Comparison of ENCODE assay signal across 8 cellular contexts in the genomic region with DNA sequence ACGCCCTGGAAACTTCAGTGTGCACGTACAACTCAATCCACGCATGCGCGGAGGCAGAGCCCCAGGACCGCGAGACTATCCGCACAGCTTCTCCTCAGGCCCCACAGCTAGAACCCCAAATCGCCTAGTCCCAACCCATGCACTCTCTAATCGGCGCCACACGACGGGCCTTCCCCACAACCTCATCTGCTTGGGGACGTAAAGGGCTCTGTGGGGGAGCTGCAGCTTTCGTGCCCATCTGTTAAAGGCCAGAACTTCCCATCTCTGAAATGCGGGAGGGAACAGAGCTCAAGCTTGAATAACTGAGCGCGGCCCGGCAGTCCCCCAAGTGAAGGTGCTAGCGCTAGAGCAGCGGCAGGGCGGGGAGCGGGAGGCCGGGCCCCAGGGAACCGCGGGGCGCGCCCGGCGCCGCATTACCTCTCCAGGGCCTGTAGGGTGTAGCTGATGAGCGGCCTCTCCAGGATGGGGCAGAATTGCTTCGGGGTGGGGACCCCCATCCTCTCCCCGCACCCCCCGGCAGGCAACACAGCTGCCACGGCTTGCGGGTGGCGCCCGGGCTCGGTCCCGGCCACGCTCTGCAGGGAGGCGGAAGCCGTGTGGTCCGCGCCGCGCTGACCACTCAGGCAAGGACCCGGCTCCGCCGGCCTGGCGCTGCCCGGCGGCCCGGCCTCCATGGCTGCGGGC. TPM values are rescaled to one million over a fixed set of nuclear protein-coding genes. Genes with fewer than 3 reads are reported as not detected.
DNase-seq lines count a peak whose midpoint lies in the region; ATAC-seq and TF ChIP-seq lines count a peak whose summit lies in the region.

No MANE protein-coding gene starts in this region.

- ATAC-seq in GM21381 (IDR thresholded peaks at IDR 0.05; ENCODE audit: unreplicated experiment): peak; percentile 84

- H3K4me1 Mint-ChIP-seq in Caco-2 (ENCODE audit: low read depth, unreplicated experiment): peaks cover 23% of the 10 kb centered on the region

- peak overlapping the region; percentile 31; the same call in 1 of the 2 replicates for H3K4me2 ChIP-seq in OCI-LY7 (ENCODE audit: low read length)

- H3K27me3 Mint-ChIP-seq in Caco-2 (ENCODE audit: insufficient read depth, unreplicated experiment): no peaks in the 10 kb centered on the region

- peaks cover 16% of the 10 kb centered on the region for H3K4me1 ChIP-seq in Caco-2
- peaks cover 12% of the 10 kb centered on the region for H3K4me1 ChIP-seq in HUES48 (ENCODE audit: control insufficient read depth, insufficient read depth, low read length)
- H3K4me1 ChIP-seq in OCI-LY7 (ENCODE audit: insufficient read depth, low read length, poor library complexity, severe bottlenecking): no peaks in the 10 kb centered on the region
- no peaks in the 10 kb centered on the region for H3K4me1 ChIP-seq in esophagus (ENCODE audit: control insufficient read depth in 2 of 2, insufficient read depth in 2 of 2, low read length in 1 of 2)
- H3K4me1 ChIP-seq in mucosa of rectum (ENCODE audit: control insufficient read depth in 2 of 2, insufficient read depth in 2 of 2, low read length in 2 of 2): peaks cover 14 to 16% of the 10 kb centered on the region in 2 donors

- peak overlapping the region; percentile 86 for H3K4me3 Mint-ChIP-seq in Caco-2 (ENCODE audit: unreplicated experiment)

- intact Hi-C loops in Caco-2 (cut with micrococcal nuclease; ENCODE audit: unreplicated experiment) (loop anchor here (1.0 to 5.0 kb wide), 6 partner anchors 148 to 653 kb away; a partner anchor contains a TSS), OCI-LY7 (cut with micrococcal nuclease; ENCODE audit: unreplicated experiment) (no loop called here)

- H3K9ac ChIP-seq in HUES48 (ENCODE audit: low read depth, low read length) (peak overlapping the region; percentile 64), mucosa of rectum (ENCODE audit: low read depth in 1 of 2, low read length in 2 of 2) (peak overlapping the region; percentile 85 to 86)

- no peaks in the 10 kb centered on the region for H3K9me3 Mint-ChIP-seq in Caco-2 (ENCODE audit: unreplicated experiment)

- DNase-seq in Caco-2 (peak; percentile 90 to 94), OCI-LY7 (ENCODE audit: low spot score) (no peak)
- peak; percentile 83 for DNase-seq in activated T-cell treated with anti-CD3 and anti-CD28 coated beads, Interleukin-2, amount 50 U/mL, for 1 hour
- peak; percentile 53 to 76 for DNase-seq in stimulated activated CD8-positive, alpha-beta memory T cell treated with anti-CD3 and anti-CD28 coated beads, Interleukin-4, amount 100 ng/mL, for 4 hours (ENCODE audit: low read depth in 2 of 2, low spot score in 1 of 2)

- no peaks in the 10 kb centered on the region for H3K79me2 ChIP-seq in OCI-LY7 (ENCODE audit: insufficient read depth, low read depth, low read length)

- H3K4me3 ChIP-seq in Caco-2 (ENCODE audit: low read depth, low read length): peak overlapping the region; percentile 67
- H3K4me3 ChIP-seq in HUES48 (ENCODE audit: low read depth, low read length): peak overlapping the region; percentile 67
- H3K4me3 ChIP-seq in OCI-LY7 (ENCODE audit: low read depth, low read length, poor library complexity, severe bottlenecking): no peak overlapping the region
- H3K4me3 ChIP-seq in esophagus (ENCODE audit: low read depth in 1 of 2, low read length in 2 of 2): peak overlapping the region; percentile 62 to 81
- peak overlapping the region; percentile 66 to 83 for H3K4me3 ChIP-seq in mucosa of rectum (ENCODE audit: low read length in 2 of 2)

- WGBS in esophagus, 2 donors: 0 to 1% methylated on average over 47 to 56 of the region's 56 CpGs

- no TSS peak for BruUV-seq in Caco-2 (replicated peaks; lab: Mats Ljungman, UMichigan)
- no TSS peak for BruUV-seq in OCI-LY7 (replicated peaks; lab: Mats Ljungman, UMichigan)

- peak overlapping the region; percentile 73 for H3K27ac ChIP-seq in HUES48 (ENCODE audit: low read depth, low read length)
- H3K27ac ChIP-seq in OCI-LY7 (ENCODE audit: low read depth, low read length, poor library complexity, severe bottlenecking): no peak overlapping the region
- peak overlapping the region; percentile 96 for H3K27ac ChIP-seq in esophagus (ENCODE audit: low read depth in 2 of 2, low read length in 1 of 2)
- peak overlapping the region; percentile 93 to 95 for H3K27ac ChIP-seq in mucosa of rectum (ENCODE audit: low read depth in 2 of 2, low read length in 2 of 2)

- peaks cover 6% of the 10 kb centered on the region for H3K36me3 Mint-ChIP-seq in Caco-2 (ENCODE audit: insufficient read depth, unreplicated experiment)

- POLR2A ChIA-PET in Caco-2 (lab: Charles Lee) (interaction anchor here (0.6 to 1.6 kb wide), 9 partner anchors 8 to 1707 kb away, joined by 3 to 11 read pairs (median 3); a partner anchor contains a TSS), OCI-LY7 (lab: Charles Lee) (no interaction called here)

- H4K20me1 ChIP-seq in OCI-LY7 (ENCODE audit: insufficient read depth, low read length): no peaks in the 10 kb centered on the region

- CTCF ChIA-PET in Caco-2 (lab: Charles Lee): interaction anchor here (1.3 to 2.0 kb wide), 3 partner anchors 122 to 343 kb away, joined by 4 to 15 read pairs (median 6); no protein-coding TSS in a partner anchor
- CTCF ChIA-PET in OCI-LY7 (lab: Charles Lee; ENCODE audit: unreplicated experiment): no interaction called here

- no peaks in the 10 kb centered on the region for H3K9me2 ChIP-seq in OCI-LY7 (ENCODE audit: insufficient read depth, low read length)

- TF ChIP-seq CTCF in Caco-2 (IDR thresholded peaks at IDR 0.05; ENCODE audit: insufficient read depth in 1 of 2, low read depth in 1 of 2, low read length in 1 of 2, severe bottlenecking in 1 of 2, unreplicated experiment in 1 of 2) (peak; percentile 12 to 47), OCI-LY7 (conservative IDR thresholded peaks at IDR 0.05; ENCODE audit: low read length) (no peak)

- H3K36me3 ChIP-seq in Caco-2 (ENCODE audit: control insufficient read depth, insufficient read depth, low read length) (no peaks in the 10 kb centered on the region; the same call in 1 of the 2 replicates), HUES48 (ENCODE audit: control insufficient read depth, insufficient read depth, low read length) (no peaks in the 10 kb centered on the region), OCI-LY7 (ENCODE audit: insufficient read depth, low read length) (no peaks in the 10 kb centered on the region), esophagus (ENCODE audit: control insufficient read depth in 2 of 2, insufficient read depth in 2 of 2, low read length in 1 of 2) (no peaks in the 10 kb centered on the region), mucosa of rectum (ENCODE audit: control insufficient read depth in 2 of 2, insufficient read depth in 2 of 2, low read length in 2 of 2) (no peaks in the 10 kb centered on the region)

- H3K9me3 ChIP-seq in Caco-2 (no peaks in the 10 kb centered on the region), HUES48 (ENCODE audit: control insufficient read depth, insufficient read depth, low read length) (no peaks in the 10 kb centered on the region), OCI-LY7 (ENCODE audit: low read length) (no peaks in the 10 kb centered on the region), esophagus (ENCODE audit: control insufficient read depth in 2 of 2, insufficient read depth in 1 of 2, low read depth in 1 of 2, low read length in 1 of 2) (no peaks in the 10 kb centered on the region), mucosa of rectum (ENCODE audit: control insufficient read depth in 2 of 2, low read length in 2 of 2) (no peaks in the 10 kb centered on the region)

- no peak overlapping the region for H2AFZ ChIP-seq in OCI-LY7 (ENCODE audit: low read length)

- H3K27ac Mint-ChIP-seq in Caco-2 (ENCODE audit: unreplicated experiment): peak overlapping the region; percentile 59

- H3K27me3 ChIP-seq in Caco-2 (replicated peaks; ENCODE audit: control insufficient read depth, insufficient read depth, low read length) (no peaks in the 10 kb centered on the region), HUES48 (ENCODE audit: control insufficient read depth, insufficient read depth, low read length) (peaks cover 21% of the 10 kb centered on the region), esophagus (ENCODE audit: control insufficient read depth in 1 of 2, insufficient read depth in 2 of 2, low read length in 2 of 2) (no peaks in the 10 kb centered on the region), mucosa of rectum (ENCODE audit: control insufficient read depth in 2 of 2, insufficient read depth in 2 of 2, low read length in 2 of 2) (no peaks in the 10 kb centered on the region)

RNA-seq across cellular contexts. Expression of a gene that starts 0.5 kb away (rescaled TPM):
- total RNA-seq in Caco-2 (2022): 7.3 and 7.9 TPM in 2 replicates
- total RNA-seq in OCI-LY7 (2014; rRNA removed; shearing (Covaris generic)): not detected in 2 replicates
- total RNA-seq in OCI-LY7 (2022): not detected in 2 replicates
- under 1 TPM; 0.12 to 0.22 TPM for polyA plus RNA-seq in esophagus

RNA-seq across cellular contexts. Expression of a gene that starts 44.7 kb away (rescaled TPM):
- total RNA-seq in Caco-2 (2022) (8.1 and 8.4 TPM in 2 replicates), OCI-LY7 (2022) (not detected in 2 replicates)
- total RNA-seq in OCI-LY7 (2014; rRNA removed; shearing (Covaris generic)): not detected in 2 replicates
- polyA plus RNA-seq in esophagus: 1 to 10 TPM; 1.1 to 2.1 TPM
